1 cellular context compared by ENCODE assay signal in genomic region chr18:31566576-31567306, GRCh38.
TF ChIP-seq lines count a peak whose summit lies in the region.

No MANE protein-coding gene starts in this region.

TF ChIP-seq in HepG2, 621 proteins besides CTCF, POLR2A, EP300 and RAD21 (continued from another document and continues in another):
- TF ChIP-seq BCL6 (CRISPR knock-in tag; IDR thresholded peaks at IDR 0.05) (no peak), ZBTB25 (CRISPR knock-in tag; IDR thresholded peaks at IDR 0.05) (no peak), MAFK (conservative IDR thresholded peaks at IDR 0.05 in 1 of 2, IDR thresholded peaks at IDR 0.05 in 1 of 2; ENCODE audit: low read length in 2 of 2) (0 out of 4 replicates have a peak, but pooled peaks have one; percentile 12 to 16), MBD4 (IDR thresholded peaks at IDR 0.05; ENCODE audit: borderline replicate concordance, low read length) (no peak), MYPOP (CRISPR knock-in tag; IDR thresholded peaks at IDR 0.05) (no peak), ZNF232 (CRISPR knock-in tag; IDR thresholded peaks at IDR 0.05; ENCODE audit: borderline replicate concordance) (no peak), NFATC3 (CRISPR knock-in tag; IDR thresholded peaks at IDR 0.05) (no peak), MAF1 (CRISPR knock-in tag; IDR thresholded peaks at IDR 0.05; ENCODE audit: borderline replicate concordance) (no peak), FOXM1 (CRISPR knock-in tag; IDR thresholded peaks at IDR 0.05) (no peak), ZNF556 (CRISPR knock-in tag; IDR thresholded peaks at IDR 0.05; ENCODE audit: borderline replicate concordance) (no peak), RNF219 (CRISPR knock-in tag; IDR thresholded peaks at IDR 0.05) (no peak), ZNF276 (CRISPR knock-in tag; IDR thresholded peaks at IDR 0.05; ENCODE audit: low read depth) (no peak), ZNF766 (CRISPR knock-in tag; IDR thresholded peaks at IDR 0.05; ENCODE audit: borderline replicate concordance) (no peak), PATZ1 (CRISPR knock-in tag; IDR thresholded peaks at IDR 0.05) (no peak), SMAD9 (CRISPR knock-in tag; IDR thresholded peaks at IDR 0.05) (no peak), FOSL2 (CRISPR knock-in tag; IDR thresholded peaks at IDR 0.05) (peak; percentile 42; the same call in 1 of the 2 replicates), MAX (IDR thresholded peaks at IDR 0.05) (peak; percentile 26; the same call in 1 of the 2 replicates), PHF20 (CRISPR knock-in tag; IDR thresholded peaks at IDR 0.05) (peak; percentile 26; the same call in 1 of the 2 replicates), HNF1B (CRISPR knock-in tag; IDR thresholded peaks at IDR 0.05) (no peak), ZNF234 (CRISPR knock-in tag; conservative IDR thresholded peaks at IDR 0.05) (no peak), ZNF543 (CRISPR knock-in tag; IDR thresholded peaks at IDR 0.05) (0 out of 2 replicates have a peak, but pooled peaks have one; percentile 60), CBX2 (IDR thresholded peaks at IDR 0.05; ENCODE audit: low read depth, low read length) (no peak), CBX2 (CRISPR knock-in tag; IDR thresholded peaks at IDR 0.05; ENCODE audit: low read depth) (no peak), REPIN1 (CRISPR knock-in tag; IDR thresholded peaks at IDR 0.05; ENCODE audit: borderline replicate concordance, low read depth) (peak; percentile 49; the same call in 1 of the 2 replicates), HOXA3 (CRISPR knock-in tag; IDR thresholded peaks at IDR 0.05) (0 out of 2 replicates have a peak, but pooled peaks have one; percentile 23), ARID5B (CRISPR knock-in tag; IDR thresholded peaks at IDR 0.05) (peak; percentile 69), ZC3H13 (CRISPR knock-in tag; IDR thresholded peaks at IDR 0.05) (no peak), ZNF3 (CRISPR knock-in tag; IDR thresholded peaks at IDR 0.05) (no peak), KAT7 (CRISPR knock-in tag; IDR thresholded peaks at IDR 0.05; ENCODE audit: borderline replicate concordance) (no peak), FOXP4 (CRISPR knock-in tag; IDR thresholded peaks at IDR 0.05) (0 out of 2 replicates have a peak, but pooled peaks have one; percentile 31), NFRKB (IDR thresholded peaks at IDR 0.05) (no peak), ZNF230 (CRISPR knock-in tag; IDR thresholded peaks at IDR 0.05) (0 out of 2 replicates have a peak, but pooled peaks have one; percentile 30), GMEB2 (CRISPR knock-in tag; IDR thresholded peaks at IDR 0.05; ENCODE audit: low read depth) (no peak), ZNF607 (CRISPR knock-in tag; IDR thresholded peaks at IDR 0.05; ENCODE audit: borderline replicate concordance) (no peak), SIX1 (CRISPR knock-in tag; IDR thresholded peaks at IDR 0.05; ENCODE audit: borderline replicate concordance) (no peak), POGZ (CRISPR knock-in tag; IDR thresholded peaks at IDR 0.05) (peak; percentile 70), MXD4 (CRISPR knock-in tag; IDR thresholded peaks at IDR 0.05) (0 out of 2 replicates have a peak, but pooled peaks have one; percentile 49), FOXC1 (CRISPR knock-in tag; IDR thresholded peaks at IDR 0.05; ENCODE audit: borderline replicate concordance) (0 out of 2 replicates have a peak, but pooled peaks have one; percentile 42), MLLT10 (CRISPR knock-in tag; IDR thresholded peaks at IDR 0.05) (no peak), CREB1 (IDR thresholded peaks at IDR 0.05) (no peak), CREB1 (CRISPR knock-in tag; IDR thresholded peaks at IDR 0.05) (no peak), CEBPG (CRISPR knock-in tag; IDR thresholded peaks at IDR 0.05) (peak; percentile 35; the same call in 1 of the 2 replicates), ZNF7 (CRISPR knock-in tag; IDR thresholded peaks at IDR 0.05) (0 out of 2 replicates have a peak, but pooled peaks have one; percentile 5), CHD2 (IDR thresholded peaks at IDR 0.05; ENCODE audit: low read depth, low read length) (no peak), ZNF644 (CRISPR knock-in tag; IDR thresholded peaks at IDR 0.05; ENCODE audit: low read depth) (0 out of 2 replicates have a peak, but pooled peaks have one; percentile 24), RXRB (CRISPR knock-in tag; IDR thresholded peaks at IDR 0.05; ENCODE audit: borderline replicate concordance) (peak; percentile 96), MED1 (CRISPR knock-in tag; IDR thresholded peaks at IDR 0.05) (peak; percentile 64), ZNF567 (CRISPR knock-in tag; IDR thresholded peaks at IDR 0.05; ENCODE audit: borderline replicate concordance) (no peak), MEF2D (CRISPR knock-in tag; IDR thresholded peaks at IDR 0.05) (no peak; the same call in 1 of the 2 replicates), ETV5 (CRISPR knock-in tag; IDR thresholded peaks at IDR 0.05; ENCODE audit: borderline replicate concordance) (peak; percentile 47; the same call in 1 of the 2 replicates)
